Comparison of ENCODE assay signal across 9 cellular contexts in genomic region chr3:7172996-7173395, GRCh38.
"Had no signal": no experiment of that assay in that cellular context is flagged by ENCODE, and none has a peak within 500 bp of the region (broad histone marks: within the 10 kb centered on the region; RNA-seq: fewer than 3 reads in every experiment).

No MANE protein-coding gene starts in this region.

- H3K4me3 ChIP-seq: GM23248, GM23338, HAP-1 had no signal

- H3K4me1 Mint-ChIP-seq: GM23338, H9 had no signal

- H3K4me3 Mint-ChIP-seq: GM23338, H9, HFFc6 had no signal

- H3K36me3 ChIP-seq: HAP-1 had no signal

- DNase-seq: GM23248, GOT3, H7, H9, HCEC 1CT, HFFc6 had no signal

- H3K27ac Mint-ChIP-seq: GM23338, HFFc6 had no signal

- ATAC-seq: GM23338, HCT116 had no signal

- H3K27ac ChIP-seq: GM23248 had no signal

- H3K4me1 ChIP-seq: HAP-1 had no signal

- H3K9me3 ChIP-seq: HAP-1 had no signal
